Comparison of ENCODE assay signal across 24 cellular contexts in genomic region chr5:82796643-82797416, GRCh38.
"Had no signal": no experiment of that assay in that cellular context is flagged by ENCODE, and none has a peak within 500 bp of the region (broad histone marks: within the 10 kb centered on the region; RNA-seq: fewer than 3 reads in every experiment).

No MANE protein-coding gene starts in this region.

- H3K4me1 Mint-ChIP-seq: activated naive CD8-positive, alpha-beta T cell treated with anti-CD3 and anti-CD28 coated beads for 36 hours; memory B cell; stimulated activated effector memory CD8-positive, alpha-beta T cell treated with anti-CD3 and anti-CD28 coated beads, Interleukin-12 subunit alpha, Interleukin-12 subunit beta, amount 100 ng/mL, for 72 hours; stimulated activated naive CD8-positive, alpha-beta T cell treated with anti-CD3 and anti-CD28 coated beads, Interleukin-15, amount 100 ng/mL, for 72 hours had no signal

- H3K36me3 Mint-ChIP-seq: activated naive CD8-positive, alpha-beta T cell treated with anti-CD3 and anti-CD28 coated beads for 36 hours; memory B cell; stimulated activated effector memory CD8-positive, alpha-beta T cell treated with anti-CD3 and anti-CD28 coated beads, Interleukin-12 subunit alpha, Interleukin-12 subunit beta, amount 100 ng/mL, for 72 hours had no signal

- DNase-seq: activated CD4-positive, alpha-beta T cell treated with anti-CD3 and anti-CD28 coated beads for 4 hours; activated CD4-positive, alpha-beta T cell treated with anti-CD3 and anti-CD28 coated beads, Interleukin-2, amount 50 U/mL, for 48 hours; activated CD4-positive, CD25-positive, alpha-beta regulatory T cell; activated CD8-positive, alpha-beta memory T cell treated with anti-CD3 and anti-CD28 coated beads, Interleukin-2, amount 50 U/mL, for 48 hours; activated naive CD4-positive, alpha-beta T cell treated with Interleukin-2 at 50 U/mL for 16 hours; activated naive CD8-positive, alpha-beta T cell treated with anti-CD3 and anti-CD28 coated beads for 36 hours; activated T-cell treated with anti-CD3 and anti-CD28 coated beads, Interleukin-2, amount 50 U/mL, for 4 hours; central memory CD4-positive, alpha-beta T cell; dermis blood vessel endothelial cell; effector CD8-positive, alpha-beta T cell; gastrocnemius medialis; hippocampal formation; left cardiac atrium; occipital lobe; small intestine; stimulated activated CD4-positive, alpha-beta T cell treated with anti-CD3 and anti-CD28 coated beads, Interleukin-2, amount 100 ng/mL, for 24 hours; stimulated activated naive CD8-positive, alpha-beta T cell treated with anti-CD3 and anti-CD28 coated beads, Interleukin-15, amount 100 ng/mL, for 72 hours; tibial artery had no signal

- H3K27ac Mint-ChIP-seq: activated naive CD8-positive, alpha-beta T cell treated with anti-CD3 and anti-CD28 coated beads for 36 hours; activated T-helper 2 cell treated with anti-CD3 and anti-CD28 coated beads, Interferon-gamma antibody, Interleukin-2, Interleukin-4, amounts not matched to agents 10 μg/mL and 5 μg/mL and 100 μg/mL, durations not matched to agents 14 hours and 24 hours and 36 hours; memory B cell; nephron; stimulated activated effector memory CD8-positive, alpha-beta T cell treated with anti-CD3 and anti-CD28 coated beads, Interleukin-12 subunit alpha, Interleukin-12 subunit beta, amount 100 ng/mL, for 72 hours; stimulated activated naive CD8-positive, alpha-beta T cell treated with anti-CD3 and anti-CD28 coated beads, Interleukin-15, amount 100 ng/mL, for 72 hours; T-helper 2 cell treated with Interferon-gamma antibody and Interleukin-4, amounts not matched to agents 5 μg/mL and 100 μg/mL, for 36 hours had no signal

- H3K9me3 Mint-ChIP-seq: activated naive CD8-positive, alpha-beta T cell treated with anti-CD3 and anti-CD28 coated beads for 36 hours; activated T-cell treated with anti-CD3 and anti-CD28 coated beads, Interleukin-2, amount 50 U/mL, for 4 hours; activated T-helper 2 cell treated with anti-CD3 and anti-CD28 coated beads, Interferon-gamma antibody, Interleukin-2, Interleukin-4, amounts not matched to agents 10 μg/mL and 5 μg/mL and 100 μg/mL, durations not matched to agents 14 hours and 24 hours and 36 hours; memory B cell; nephron; stimulated activated effector memory CD8-positive, alpha-beta T cell treated with anti-CD3 and anti-CD28 coated beads, Interleukin-12 subunit alpha, Interleukin-12 subunit beta, amount 100 ng/mL, for 72 hours; stimulated activated naive CD8-positive, alpha-beta T cell treated with anti-CD3 and anti-CD28 coated beads, Interleukin-15, amount 100 ng/mL, for 72 hours; T-helper 2 cell treated with Interferon-gamma antibody and Interleukin-4, amounts not matched to agents 5 μg/mL and 100 μg/mL, for 36 hours had no signal

- H3K4me3 Mint-ChIP-seq: activated naive CD8-positive, alpha-beta T cell treated with anti-CD3 and anti-CD28 coated beads for 36 hours; activated T-cell treated with anti-CD3 and anti-CD28 coated beads, Interleukin-2, amount 50 U/mL, for 4 hours; memory B cell; nephron; stimulated activated effector memory CD8-positive, alpha-beta T cell treated with anti-CD3 and anti-CD28 coated beads, Interleukin-12 subunit alpha, Interleukin-12 subunit beta, amount 100 ng/mL, for 72 hours; stimulated activated naive CD8-positive, alpha-beta T cell treated with anti-CD3 and anti-CD28 coated beads, Interleukin-15, amount 100 ng/mL, for 72 hours; T-helper 2 cell treated with Interferon-gamma antibody and Interleukin-4, amounts not matched to agents 5 μg/mL and 100 μg/mL, for 36 hours had no signal

- H3K27me3 Mint-ChIP-seq: activated naive CD8-positive, alpha-beta T cell treated with anti-CD3 and anti-CD28 coated beads for 36 hours; memory B cell; stimulated activated naive CD8-positive, alpha-beta T cell treated with anti-CD3 and anti-CD28 coated beads, Interleukin-15, amount 100 ng/mL, for 72 hours had no signal

- H3K9me3 ChIP-seq: esophagus muscularis mucosa, gastrocnemius medialis, tibial artery had no signal

- H3K27ac ChIP-seq: esophagus muscularis mucosa, gastrocnemius medialis, tibial artery had no signal

- H3K36me3 ChIP-seq: esophagus muscularis mucosa, gastrocnemius medialis, tibial artery had no signal

- H3K4me1 ChIP-seq: esophagus muscularis mucosa had no signal

- H3K4me3 ChIP-seq: esophagus muscularis mucosa, gastrocnemius medialis, tibial artery had no signal

- H3K27me3 ChIP-seq: esophagus muscularis mucosa, gastrocnemius medialis, tibial artery had no signal
